ENCODE assay signal across 11 cellular contexts in genomic region chr1:97252076-97252475, GRCh38.
DNase-seq lines count a peak whose midpoint lies in the region; ATAC-seq and TF ChIP-seq lines count a peak whose summit lies in the region.
"Had no signal": no experiment of that assay in that cellular context is flagged by ENCODE, and none has a peak within 500 bp of the region (broad histone marks: within the 10 kb centered on the region; RNA-seq: fewer than 3 reads in every experiment).

No MANE protein-coding gene starts in this region.

- DNase-seq in ELR (ENCODE audit: low read depth) (peak; percentile 38), MV-4-11 (lab: John Stamatoyannopoulos, UW) (peak; percentile 82), epithelial cell of proximal tubule (ENCODE audit: low read depth) (peak; percentile 41), renal cortical epithelial cell (ENCODE audit: low read depth) (peak; percentile 90)
- DNase-seq: activated CD8-positive, alpha-beta T cell treated with anti-CD3 and anti-CD28 coated beads for 36 hours; dermis blood vessel endothelial cell; DND-41; NCI-H1694 treated with DMSO at 0.1 percent for 48 hours had no signal

- TF ChIP-seq CTCF in epithelial cell of proximal tubule (conservative IDR thresholded peaks at IDR 0.05; ENCODE audit: low read depth, low read length): no peak

- ATAC-seq in GM21723 (IDR thresholded peaks at IDR 0.05; ENCODE audit: unreplicated experiment) (no peak), HG03196 (IDR thresholded peaks at IDR 0.05; ENCODE audit: unreplicated experiment) (no peak), GM21515 (IDR thresholded peaks at IDR 0.05; ENCODE audit: unreplicated experiment) (no peak)
- ATAC-seq: activated CD8-positive, alpha-beta T cell treated with anti-CD3 and anti-CD28 coated beads for 36 hours had no signal

- no peak overlapping the region for H3K4me3 ChIP-seq in epithelial cell of proximal tubule (ENCODE audit: low read depth, low read length)

Comparison
In these comparisons a context has a peak if more than half of its experiments do, and no peak if none do; other contexts are left out.
1. DNase-seq: peak in every context shown above with its lines; median percentile 90 in renal cortical epithelial cell; 82 in MV-4-11; 41 in epithelial cell of proximal tubule; 38 in ELR.